In genomic region chr15:44009056-44009455, GRCh38 we compare ENCODE assay signal across 15 cellular contexts.
DNase-seq lines count a peak whose midpoint lies in the region; ATAC-seq and TF ChIP-seq lines count a peak whose summit lies in the region.
"Had no signal": no experiment of that assay in that cellular context is flagged by ENCODE, and none has a peak within 500 bp of the region (broad histone marks: within the 10 kb centered on the region; RNA-seq: fewer than 3 reads in every experiment).

No MANE protein-coding gene starts in this region.

- DNase-seq in GM04503 (ENCODE audit: low read depth) (peak; percentile 23), PC-9 (peak in 1 of 2 experiments; percentile 72), epithelial cell of prostate (ENCODE audit: low read depth, low spot score) (peak; percentile 39), trophoblast cell (peak; percentile 14 to 73), NCI-H2029 treated with DMSO at 0.1 percent for 48 hours (lab: John Stamatoyannopoulos, UW) (no peak), activated T-cell treated with anti-CD3 and anti-CD28 coated beads for 4 hours (no peak), dorsolateral prefrontal cortex (no peak)
- DNase-seq: activated CD8-positive, alpha-beta T cell treated with anti-CD3 and anti-CD28 coated beads for 36 hours; activated gamma-delta T cell; NCI-H446 treated with DMSO at 0.1 percent for 48 hours; pancreas; T1000 had no signal

- H4K20me1 ChIP-seq in PC-9 (ENCODE audit: insufficient read depth), result no peaks in the 10 kb centered on the region

- POLR2A ChIA-PET in PC-9 (lab: Charles Lee; ENCODE audit: unreplicated experiment), result interaction anchor here (0.5 to 0.7 kb wide), 2 partner anchors 150 to 654 kb away, joined by 4 to 5 read pairs; no protein-coding TSS in a partner anchor

- H3K18ac ChIP-seq in trophoblast cell (ENCODE audit: low read length), result no peak overlapping the region

- TF ChIP-seq CTCF in PC-9 (conservative IDR thresholded peaks at IDR 0.05), result no peak
- TF ChIP-seq CTCF in dorsolateral prefrontal cortex (IDR thresholded peaks at IDR 0.05 in 54 of 56, conservative IDR thresholded peaks at IDR 0.05 in 2 of 56; ENCODE audit: low read depth in 1 of 56, partially characterized antibody in 56 of 56), result no peak

- ATAC-seq in GM18517 (IDR thresholded peaks at IDR 0.05; ENCODE audit: unreplicated experiment), result no peak
- ATAC-seq: activated CD8-positive, alpha-beta T cell treated with anti-CD3 and anti-CD28 coated beads for 36 hours; pancreas had no signal

- H3K23ac ChIP-seq in trophoblast cell (ENCODE audit: low read length), result no peak overlapping the region

- WGBS in trophoblast cell (ENCODE audit: extremely low coverage, insufficient coverage, insufficient read length), result no CpG with 5 or more reads among the region's 2 CpGs

- H3K27me3 ChIP-seq in PC-9 (ENCODE audit: insufficient read depth, low read depth) (no peaks in the 10 kb centered on the region), trophoblast cell (ENCODE audit: insufficient read depth, low read length) (no peaks in the 10 kb centered on the region), dorsolateral prefrontal cortex (no peaks in the 10 kb centered on the region)
- H3K27me3 ChIP-seq: cardiac muscle cell, pancreas had no signal

- H3K4me1 ChIP-seq in PC-9 (replicated peaks; ENCODE audit: insufficient read depth) (peaks cover 14% of the 10 kb centered on the region; the same call in 1 of the 2 replicates), trophoblast cell (ENCODE audit: control insufficient read depth in 1 of 2, insufficient read depth in 2 of 2, low read length in 2 of 2) (no peaks in the 10 kb centered on the region)
- H3K4me1 ChIP-seq: pancreas had no signal

- no peaks in the 10 kb centered on the region for H3K9me3 ChIP-seq in PC-9 (ENCODE audit: insufficient read depth, low read depth)
- H3K9me3 ChIP-seq in trophoblast cell (ENCODE audit: insufficient read depth, low read depth, low read length), result no peaks in the 10 kb centered on the region
- H3K9me3 ChIP-seq: pancreas had no signal

- no peak overlapping the region for H4K8ac ChIP-seq in trophoblast cell (ENCODE audit: low read depth, low read length)

- H2BK12ac ChIP-seq in trophoblast cell (ENCODE audit: low read length), result no peak overlapping the region

- H3F3A ChIP-seq in PC-9 (ENCODE audit: insufficient read depth, low read depth), result no peaks in the 10 kb centered on the region

- intact Hi-C loops in PC-9 (cut with micrococcal nuclease; ENCODE audit: unreplicated experiment) (no loop called here), dorsolateral prefrontal cortex (cut with DNase I) (no loop called here)

- H3K14ac ChIP-seq in trophoblast cell (ENCODE audit: low read length), result no peak overlapping the region

- CTCF ChIA-PET in PC-9 (lab: Charles Lee), result no interaction called here

- no peaks in the 10 kb centered on the region for H3K9me2 ChIP-seq in PC-9 (ENCODE audit: insufficient read depth)

- BruUV-seq in PC-9 (replicated peaks; lab: Mats Ljungman, UMichigan), result no TSS peak

- no peak overlapping the region for H2AK5ac ChIP-seq in trophoblast cell (ENCODE audit: low read length)

- no peaks in the 10 kb centered on the region for H3K36me3 ChIP-seq in PC-9 (ENCODE audit: low read depth)
- H3K36me3 ChIP-seq in trophoblast cell (ENCODE audit: control insufficient read depth in 1 of 2, insufficient read depth in 2 of 2, low read length in 2 of 2), result no peaks in the 10 kb centered on the region
- H3K36me3 ChIP-seq: cardiac muscle cell, pancreas had no signal

- H2AFZ ChIP-seq in PC-9 (no peak overlapping the region), trophoblast cell (ENCODE audit: insufficient read depth, low read length, poor library complexity) (no peak overlapping the region)

- H3K27ac ChIP-seq in PC-9 (peak overlapping the region; percentile 46; the same call in 1 of the 2 replicates), epithelial cell of prostate (peak overlapping the region; percentile 51), trophoblast cell (ENCODE audit: low read depth, low read length) (no peak overlapping the region), dorsolateral prefrontal cortex (peak overlapping the region in 3 of 59 donors; percentile 21 to 36 (median 33))
- H3K27ac ChIP-seq: cardiac muscle cell, HL-60, pancreas had no signal

- H3K4me3 ChIP-seq in PC-9 (no peak overlapping the region), trophoblast cell (ENCODE audit: low read depth, low read length) (no peak overlapping the region), dorsolateral prefrontal cortex (no peak overlapping the region)
- H3K4me3 ChIP-seq: cardiac muscle cell, pancreas had no signal

- H3K9ac ChIP-seq in trophoblast cell (ENCODE audit: low read length), result no peak overlapping the region

- H3K79me2 ChIP-seq in PC-9 (ENCODE audit: low read depth) (no peaks in the 10 kb centered on the region), trophoblast cell (ENCODE audit: control insufficient read depth, insufficient read depth, low read length, poor library complexity) (no peaks in the 10 kb centered on the region)

- no peak overlapping the region for H2BK5ac ChIP-seq in trophoblast cell (ENCODE audit: low read depth, low read length, poor library complexity)

- no peak overlapping the region for H4K12ac ChIP-seq in trophoblast cell (ENCODE audit: low read depth, low read length)

- no peak overlapping the region for H3K4ac ChIP-seq in trophoblast cell (ENCODE audit: low read depth, low read length)

- H3K4me2 ChIP-seq in PC-9, result peak overlapping the region; percentile 29
- no peak overlapping the region for H3K4me2 ChIP-seq in trophoblast cell (ENCODE audit: low read length)

- no peak overlapping the region for H4K91ac ChIP-seq in trophoblast cell (ENCODE audit: low read depth, low read length)

- H3K79me1 ChIP-seq in trophoblast cell (ENCODE audit: low read length), result no peaks in the 10 kb centered on the region

- H2BK120ac ChIP-seq in trophoblast cell (ENCODE audit: insufficient read depth, low read length, poor library complexity), result no peak overlapping the region

Comparison
In these comparisons a context has a peak if more than half of its experiments do, and no peak if none do; other contexts are left out.
1. DNase-seq: peak in GM04503 (single experiment), epithelial cell of prostate (single experiment) and trophoblast cell (2 of 2); none in NCI-H2029 treated with DMSO at 0.1 percent for 48 hours (single experiment), activated T-cell treated with anti-CD3 and anti-CD28 coated beads for 4 hours (single experiment) and dorsolateral prefrontal cortex (0 of 10).